ENCODE assay signal across 17 cellular contexts in genomic region chr6:55734256-55734655, GRCh38.
"Had no signal": no experiment of that assay in that cellular context is flagged by ENCODE, and none has a peak within 500 bp of the region (broad histone marks: within the 10 kb centered on the region; RNA-seq: fewer than 3 reads in every experiment).

No MANE protein-coding gene starts in this region.

- H3K36me3 ChIP-seq: colonic mucosa, right lobe of liver, spleen, transverse colon had no signal

- H3K9me3 ChIP-seq: colonic mucosa, right lobe of liver, transverse colon had no signal

- H3K4me3 ChIP-seq: colonic mucosa, right lobe of liver, spleen, transverse colon had no signal

- ATAC-seq: activated CD8-positive, alpha-beta memory T cell treated with anti-CD3 and anti-CD28 coated beads, Interleukin-2, amount 10 ng/mL, durations not matched to agents 7 days and 5 days; left colon; natural killer cell treated with Interleukin-12 subunit alpha and Interleukin-12 subunit beta and Interleukin-15 and Interleukin-18, amount 100 ng/mL, for 72 hours; right lobe of liver had no signal

- H3K27ac ChIP-seq: colonic mucosa, right lobe of liver, spleen, transverse colon had no signal

- H3K4me1 ChIP-seq: colonic mucosa, right lobe of liver, spleen, transverse colon had no signal

- H3K27me3 ChIP-seq: colonic mucosa, right lobe of liver, spleen, transverse colon had no signal

- DNase-seq: activated CD4-positive, alpha-beta T cell treated with anti-CD3 and anti-CD28 coated beads, Interleukin-2, amount 50 U/mL, for 4 hours; activated CD4-positive, CD25-positive, alpha-beta regulatory T cell treated with anti-CD3 and anti-CD28 coated beads, Interleukin-2, amount 50 U/mL, for 72 hours; activated CD8-positive, alpha-beta memory T cell treated with anti-CD3 and anti-CD28 coated beads, Interleukin-2, amount 10 ng/mL, durations not matched to agents 7 days and 5 days; activated effector memory CD4-positive, alpha-beta T cell treated with Interleukin-2 at 50 U/mL for 16 hours; activated T-cell treated with anti-CD3 and anti-CD28 coated beads, Interleukin-2, amount 50 U/mL, for 24 hours; colonic mucosa; effector CD8-positive, alpha-beta T cell; hypothalamus; left colon; nucleus accumbens; right lobe of liver; spleen; stimulated activated CD4-positive, alpha-beta T cell treated with anti-CD3 and anti-CD28 coated beads, Interleukin-2, amount 100 ng/mL, for 24 hours; stimulated activated naive CD4-positive, alpha-beta T cell; substantia nigra; transverse colon had no signal
